Comparison of ENCODE assay signal across 28 cellular contexts in genomic region chr4:152290522-152290921, GRCh38.
"Had no signal": no experiment of that assay in that cellular context is flagged by ENCODE, and none has a peak within 500 bp of the region (broad histone marks: within the 10 kb centered on the region; RNA-seq: fewer than 3 reads in every experiment).

No MANE protein-coding gene starts in this region.

- H3K9me3 ChIP-seq: MG63 had no signal

- H3K4me2 ChIP-seq: KMS-11 had no signal

- H3K27ac ChIP-seq: brain microvascular endothelial cell, KMS-11, SK-N-MC, VCaP had no signal

- H3K9ac ChIP-seq: KMS-11 had no signal

- ATAC-seq: activated naive CD4-positive, alpha-beta T cell treated with anti-CD3 and anti-CD28 coated beads, Interleukin-2, amount 50 U/mL, for 72 hours; activated naive CD8-positive, alpha-beta T cell treated with anti-CD3 and anti-CD28 coated beads, Interleukin-2, amount 50 U/mL, for 24 hours; activated T-cell treated with anti-CD3 and anti-CD28 coated beads, Interleukin-2, amount 50 U/mL, for 4 hours; Panc1; Right ventricle myocardium inferior; T-cell had no signal

- H3K27me3 ChIP-seq: brain microvascular endothelial cell, MG63 had no signal

- DNase-seq: activated CD4-positive, alpha-beta memory T cell treated with anti-CD3 and anti-CD28 coated beads for 36 hours; activated CD4-positive, alpha-beta T cell treated with anti-CD3 and anti-CD28 coated beads, Interleukin-2, amount 10 ng/mL, durations not matched to agents 7 days and 5 days; activated CD4-positive, CD25-positive, alpha-beta regulatory T cell; activated CD8-positive, alpha-beta memory T cell treated with anti-CD3 and anti-CD28 coated beads for 24 hours; activated effector memory CD4-positive, alpha-beta T cell treated with anti-CD3 and anti-CD28 coated beads, Interleukin-2, amount 50 U/mL, for 16 hours; activated naive CD4-positive, alpha-beta T cell treated with Interleukin-2 at 50 U/mL for 16 hours; activated naive CD8-positive, alpha-beta T cell treated with anti-CD3 and anti-CD28 coated beads, Interleukin-2, amount 50 U/mL, for 24 hours; activated T-cell treated with anti-CD3 and anti-CD28 coated beads, Interleukin-2, amount 50 U/mL, for 4 hours; brain microvascular endothelial cell; MG63; NCI-H1105; NCI-H1436; NCI-H1694 treated with DMSO at 0.1 percent for 48 hours; NCI-H2029 treated with DMSO at 0.1 percent for 48 hours; NCI-H345; NCI-H510A; NCI-H526 treated with DMSO at 0.1 percent for 48 hours; NCI-H82; OCI-M1; RPMI8226; T-cell; T-helper 2 cell had no signal

- H3K36me3 ChIP-seq: brain microvascular endothelial cell, MG63 had no signal

- H3K4me3 ChIP-seq: MG63, SK-N-MC had no signal
